In the genomic region with DNA sequence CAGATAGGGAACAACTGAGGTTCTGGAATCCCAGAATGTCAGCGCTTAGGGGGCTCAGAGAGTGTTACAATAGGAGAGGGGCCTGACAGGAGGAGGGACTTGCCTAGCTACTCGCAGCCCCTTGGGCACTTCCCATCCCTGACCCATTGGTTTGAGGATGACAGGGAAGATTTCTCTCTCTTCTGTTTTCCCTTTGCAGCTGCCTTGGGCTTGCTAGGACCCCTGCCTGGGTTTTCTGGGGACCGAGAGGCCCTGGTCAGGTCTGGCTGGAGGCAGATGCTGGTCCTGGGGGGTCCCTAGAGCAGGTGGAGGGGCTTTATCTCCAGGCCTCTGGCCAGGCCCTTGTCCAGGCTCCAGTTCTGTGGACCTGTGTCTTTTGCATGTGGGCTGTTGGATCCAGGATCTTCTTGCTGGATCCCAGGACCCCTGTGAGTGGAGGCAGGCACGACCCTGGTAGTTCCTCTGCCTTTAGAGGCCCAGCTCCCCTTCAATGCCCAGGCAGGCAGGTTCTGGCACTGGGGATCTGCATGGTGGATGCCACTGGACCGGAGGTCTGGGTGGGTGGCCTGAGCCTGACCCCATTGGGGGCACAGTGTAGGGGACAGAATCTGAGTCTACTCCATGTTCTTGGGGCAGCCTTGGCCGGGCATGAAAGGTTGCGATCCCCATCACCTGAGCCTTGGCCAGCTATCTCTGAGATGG, we compare ENCODE assay signal across 21 cellular contexts. TPM values are rescaled to one million over a fixed set of nuclear protein-coding genes. Genes with fewer than 3 reads are reported as not detected.
DNase-seq lines count a peak whose midpoint lies in the region; ATAC-seq, FAIRE-seq and TF ChIP-seq lines count a peak whose summit lies in the region.
"Had no signal": no experiment of that assay in that cellular context is flagged by ENCODE, and none has a peak within 500 bp of the region (broad histone marks: within the 10 kb centered on the region; RNA-seq: fewer than 3 reads in every experiment).

No MANE protein-coding gene starts in this region.

- no peaks in the 10 kb centered on the region for H3K36me3 ChIP-seq in kidney (ENCODE audit: control insufficient read depth in 1 of 2, insufficient read depth in 2 of 2, low read length in 2 of 2)
- no peaks in the 10 kb centered on the region for H3K36me3 ChIP-seq in stomach

- no peak overlapping the region for H3K9ac ChIP-seq in kidney (ENCODE audit: low read length in 2 of 2)

- 71 to 83% (median 76%) methylated on average over 6 to 7 of the region's 7 CpGs for WGBS in stomach, 5 donors

- H3K4me3 ChIP-seq in kidney (ENCODE audit: low read length in 2 of 2) (no peak overlapping the region), stomach (no peak overlapping the region)
- H3K4me3 ChIP-seq: GM12878, K562 had no signal

- POLR2A ChIA-PET in activated CD8-positive, alpha-beta T cell treated with anti-CD3 and anti-CD28 coated beads, Interleukin-2, amount 10 ng/mL, durations not matched to agents 7 days and 5 days (lab: Charles Lee), result no interaction called here
- POLR2A ChIA-PET in activated CD8-positive, alpha-beta T cell treated with anti-CD3 and anti-CD28 coated beads for 36 hours (lab: Charles Lee), result no interaction called here

- FAIRE-seq in kidney (lab: Jason Lieb, UNC), result no peak
- FAIRE-seq: A204.1, GM12878, GM18507, K562 had no signal

- no peaks in the 10 kb centered on the region for H3K9me3 ChIP-seq in kidney (ENCODE audit: control insufficient read depth in 1 of 2, low read length in 2 of 2)
- no peaks in the 10 kb centered on the region for H3K9me3 ChIP-seq in stomach
- H3K9me3 ChIP-seq: Caco-2 had no signal

- ATAC-seq in activated CD8-positive, alpha-beta T cell treated with anti-CD3 and anti-CD28 coated beads, Interleukin-2, amount 10 ng/mL, durations not matched to agents 7 days and 5 days, result no peak
- no peak for ATAC-seq in activated CD8-positive, alpha-beta T cell treated with anti-CD3 and anti-CD28 coated beads for 36 hours
- ATAC-seq in GM21390 (IDR thresholded peaks at IDR 0.05; ENCODE audit: unreplicated experiment), result no peak
- ATAC-seq in GM19463 (IDR thresholded peaks at IDR 0.05; ENCODE audit: unreplicated experiment), result no peak
- ATAC-seq: GM12878, K562 had no signal

- TF ChIP-seq EP300 in stomach (IDR thresholded peaks at IDR 0.05), result no peak

- H3K27ac ChIP-seq in kidney (ENCODE audit: low read depth in 2 of 2, low read length in 2 of 2) (no peak overlapping the region), stomach (no peak overlapping the region)
- H3K27ac ChIP-seq: HL-60 had no signal

- H3K4me1 Mint-ChIP-seq in activated CD8-positive, alpha-beta T cell treated with anti-CD3 and anti-CD28 coated beads, Interleukin-2, amount 10 ng/mL, durations not matched to agents 7 days and 5 days (ENCODE audit: low read depth), result no peaks in the 10 kb centered on the region
- no peaks in the 10 kb centered on the region for H3K4me1 Mint-ChIP-seq in activated CD8-positive, alpha-beta T cell treated with anti-CD3 and anti-CD28 coated beads for 36 hours (ENCODE audit: low read depth)

- no peaks in the 10 kb centered on the region for H3K36me3 Mint-ChIP-seq in activated CD8-positive, alpha-beta T cell treated with anti-CD3 and anti-CD28 coated beads, Interleukin-2, amount 10 ng/mL, durations not matched to agents 7 days and 5 days (ENCODE audit: low read depth)
- no peaks in the 10 kb centered on the region for H3K36me3 Mint-ChIP-seq in activated CD8-positive, alpha-beta T cell treated with anti-CD3 and anti-CD28 coated beads for 36 hours (ENCODE audit: low read depth)

- peaks cover 4% of the 10 kb centered on the region for H3K27me3 Mint-ChIP-seq in activated CD8-positive, alpha-beta T cell treated with anti-CD3 and anti-CD28 coated beads, Interleukin-2, amount 10 ng/mL, durations not matched to agents 7 days and 5 days (ENCODE audit: low read depth)
- H3K27me3 Mint-ChIP-seq in activated CD8-positive, alpha-beta T cell treated with anti-CD3 and anti-CD28 coated beads for 36 hours, result peaks cover 2% of the 10 kb centered on the region

- H3K4me1 ChIP-seq in kidney (ENCODE audit: control insufficient read depth in 1 of 2, insufficient read depth in 1 of 2, low read depth in 1 of 2, low read length in 2 of 2), result no peaks in the 10 kb centered on the region
- H3K4me1 ChIP-seq in stomach, result no peaks in the 10 kb centered on the region
- H3K4me1 ChIP-seq: Caco-2 had no signal

- no peak for TF ChIP-seq CTCF in activated CD8-positive, alpha-beta T cell treated with anti-CD3 and anti-CD28 coated beads for 36 hours (IDR thresholded peaks at IDR 0.05)
- TF ChIP-seq CTCF in kidney (IDR thresholded peaks at IDR 0.05; ENCODE audit: borderline replicate concordance, extremely low read depth, insufficient read depth) (no peak), stomach (IDR thresholded peaks at IDR 0.05) (no peak)

- no peak overlapping the region for H3K4me3 Mint-ChIP-seq in activated CD8-positive, alpha-beta T cell treated with anti-CD3 and anti-CD28 coated beads, Interleukin-2, amount 10 ng/mL, durations not matched to agents 7 days and 5 days
- H3K4me3 Mint-ChIP-seq in activated CD8-positive, alpha-beta T cell treated with anti-CD3 and anti-CD28 coated beads for 36 hours, result no peak overlapping the region
- H3K4me3 Mint-ChIP-seq: CD14-positive monocyte had no signal

- H3K9me3 Mint-ChIP-seq in activated CD8-positive, alpha-beta T cell treated with anti-CD3 and anti-CD28 coated beads, Interleukin-2, amount 10 ng/mL, durations not matched to agents 7 days and 5 days (ENCODE audit: insufficient read depth), result no peaks in the 10 kb centered on the region
- H3K9me3 Mint-ChIP-seq in activated CD8-positive, alpha-beta T cell treated with anti-CD3 and anti-CD28 coated beads for 36 hours, result no peaks in the 10 kb centered on the region

- TF ChIP-seq POLR2A in stomach (IDR thresholded peaks at IDR 0.05), result no peak

- intact Hi-C loops in activated CD8-positive, alpha-beta T cell treated with anti-CD3 and anti-CD28 coated beads for 36 hours (cut with micrococcal nuclease), result no loop called here
- intact Hi-C loops in kidney (cut with DNase I), result no loop called here
- intact Hi-C loops in stomach (cut with DNase I; ENCODE audit: low total_unique reads), result no loop called here

- peak overlapping the region; percentile 26 for H3K27ac Mint-ChIP-seq in activated CD8-positive, alpha-beta T cell treated with anti-CD3 and anti-CD28 coated beads, Interleukin-2, amount 10 ng/mL, durations not matched to agents 7 days and 5 days
- H3K27ac Mint-ChIP-seq in activated CD8-positive, alpha-beta T cell treated with anti-CD3 and anti-CD28 coated beads for 36 hours, result no peak overlapping the region

- CTCF ChIA-PET in activated CD8-positive, alpha-beta T cell treated with anti-CD3 and anti-CD28 coated beads, Interleukin-2, amount 10 ng/mL, durations not matched to agents 7 days and 5 days (lab: Charles Lee), result no interaction called here
- CTCF ChIA-PET in activated CD8-positive, alpha-beta T cell treated with anti-CD3 and anti-CD28 coated beads for 36 hours (lab: Charles Lee), result interaction anchor here (1.9 kb wide), 1 partner anchor 30 kb away, joined by 4 read pairs; no protein-coding TSS in a partner anchor

- DNase-seq in activated CD8-positive, alpha-beta T cell treated with anti-CD3 and anti-CD28 coated beads, Interleukin-2, amount 10 ng/mL, durations not matched to agents 7 days and 5 days, result no peak
- no peak for DNase-seq in activated CD8-positive, alpha-beta T cell treated with anti-CD3 and anti-CD28 coated beads for 36 hours
- DNase-seq in AG20443 (ENCODE audit: low spot score) (peak; percentile 9), kidney (peak; percentile 53), stomach (peak; percentile 19), cerebellar cortex (ENCODE audit: low spot score) (no peak)
- DNase-seq: GOT3, NCI-H146, NCI-H2081 treated with DMSO at 0.1 percent for 48 hours, NCI-H2227 treated with DMSO at 0.1 percent for 48 hours, NCI-H526 treated with DMSO at 0.1 percent for 48 hours had no signal

- H3K27me3 ChIP-seq in stomach, result peaks cover 0 to 7% (median 0%) of the 10 kb centered on the region in 3 donors

RNA-seq across cellular contexts. Expression of a gene that starts 26.9 kb away (rescaled TPM):
- not detected for total RNA-seq in activated CD8-positive, alpha-beta T cell treated with anti-CD3 and anti-CD28 coated beads, Interleukin-2, amount 10 ng/mL, durations not matched to agents 7 days and 5 days
- total RNA-seq in activated CD8-positive, alpha-beta T cell treated with anti-CD3 and anti-CD28 coated beads for 36 hours, result not detected
- 82.6 TPM for total RNA-seq in kidney
- 168 TPM for polyA plus RNA-seq in kidney (ENCODE audit: insufficient read depth, low read depth, low replicate concordance)
- 10 to 100 TPM in 2 of 5 donors, 1 to 10 TPM in 3; 2.6 to 17.6 (median 6.2) TPM for total RNA-seq in stomach
- polyA plus RNA-seq in stomach, result 10 to 100 TPM; 10.3 to 21.8 (median 11.9) TPM
- total RNA-seq: Caco-2, GM12878, K562, OCI-LY7 had no signal
- polyA plus RNA-seq: CD14-positive monocyte, GM12878, K562 had no signal

Comparison
In these comparisons a context has a peak if more than half of its experiments do, and no peak if none do; other contexts are left out.
1. DNase-seq: peak in AG20443 (single experiment), kidney (single experiment) and stomach (single experiment); none in activated CD8-positive, alpha-beta T cell treated with anti-CD3 and anti-CD28 coated beads, Interleukin-2, amount 10 ng/mL, durations not matched to agents 7 days and 5 days (single experiment), activated CD8-positive, alpha-beta T cell treated with anti-CD3 and anti-CD28 coated beads for 36 hours (single experiment) and cerebellar cortex (single experiment).